Comparison of ENCODE assay signal across 2 cellular contexts in genomic region chr2:6452702-6453481, GRCh38.
TF ChIP-seq lines count a peak whose summit lies in the region.

No MANE protein-coding gene starts in this region.

TF ChIP-seq in SK-N-SH, 30 proteins besides CTCF, POLR2A, EP300 and RAD21 (continued from another document):
- TF ChIP-seq REST (IDR thresholded peaks at IDR 0.05; ENCODE audit: low read depth, low read length) (no peak), SMC3 (IDR thresholded peaks at IDR 0.05; ENCODE audit: low read depth, low read length) (no peak)

TF ChIP-seq in SK-N-SH treated with all-trans-retinoic acid at 6 μM for 48 hours, 23 proteins besides CTCF, POLR2A, EP300 and RAD21 (continued from another document):
- no peak for TF ChIP-seq POU6F1 (CRISPR knock-in tag; IDR thresholded peaks at IDR 0.05; ENCODE audit: borderline replicate concordance, low read depth)
- no peak for TF ChIP-seq ESRRG (CRISPR knock-in tag; IDR thresholded peaks at IDR 0.05)
